1 cellular context compared by ENCODE assay signal in genomic region chr16:2551420-2551889, GRCh38.
TF ChIP-seq lines count a peak whose summit lies in the region.

No MANE protein-coding gene starts in this region.

TF ChIP-seq in HEK293T, 16 proteins besides CTCF, POLR2A, EP300 and RAD21:
- TF ChIP-seq ZNF384 (IDR thresholded peaks at IDR 0.05): peak; percentile 97
TF ChIP-seq in HEK293T: peak in this region for 1; not testable (repeated sequence) for 15.
